In genomic region chr2:134772493-134773169, GRCh38 we compare ENCODE assay signal across 16 cellular contexts. TPM values are rescaled to one million over a fixed set of nuclear protein-coding genes. Genes with fewer than 3 reads are reported as not detected.
"Had no signal": no experiment of that assay in that cellular context is flagged by ENCODE, and none has a peak within 500 bp of the region (broad histone marks: within the 10 kb centered on the region; RNA-seq: fewer than 3 reads in every experiment).

No MANE protein-coding gene starts in this region.

- H3K36me3 Mint-ChIP-seq: activated naive CD8-positive, alpha-beta T cell treated with anti-CD3 and anti-CD28 coated beads for 36 hours; brain; naive B cell; stimulated activated effector memory CD8-positive, alpha-beta T cell treated with anti-CD3 and anti-CD28 coated beads, Interleukin-12 subunit alpha, Interleukin-12 subunit beta, amount 100 ng/mL, for 72 hours had no signal

- H3K36me3 ChIP-seq: pancreas had no signal

- H3K4me3 ChIP-seq: coronary artery, pancreas had no signal

- H3K27me3 Mint-ChIP-seq: activated naive CD8-positive, alpha-beta T cell treated with anti-CD3 and anti-CD28 coated beads for 36 hours had no signal

- DNase-seq: activated CD4-positive, alpha-beta T cell treated with anti-CD3 and anti-CD28 coated beads, Interleukin-2, amount 50 U/mL, for 1 hour; activated CD8-positive, alpha-beta memory T cell treated with anti-CD3 and anti-CD28 coated beads for 24 hours; activated naive CD8-positive, alpha-beta T cell treated with anti-CD3 and anti-CD28 coated beads for 36 hours; foreskin melanocyte; head of caudate nucleus; naive B cell; stimulated activated CD4-positive, alpha-beta T cell treated with anti-CD3 and anti-CD28 coated beads, Interleukin-12 subunit alpha, Interleukin-12 subunit beta, amount 100 ng/mL, for 4 hours had no signal

- H3K27ac ChIP-seq: coronary artery had no signal

- H3K27ac Mint-ChIP-seq: activated naive CD8-positive, alpha-beta T cell treated with anti-CD3 and anti-CD28 coated beads for 36 hours; brain; naive B cell; stimulated activated effector memory CD8-positive, alpha-beta T cell treated with anti-CD3 and anti-CD28 coated beads, Interleukin-12 subunit alpha, Interleukin-12 subunit beta, amount 100 ng/mL, for 72 hours; T-helper 2 cell treated with Interferon-gamma antibody and Interleukin-4, amounts not matched to agents 5 μg/mL and 100 μg/mL, for 36 hours had no signal

- ATAC-seq: activated CD4-positive, CD25-positive, alpha-beta regulatory T cell treated with anti-CD3 and anti-CD28 coated beads, Interleukin-2, amount 50 U/mL, for 24 hours; left lobe of liver; stimulated activated effector memory CD8-positive, alpha-beta T cell treated with anti-CD3 and anti-CD28 coated beads, Interleukin-12 subunit alpha, Interleukin-12 subunit beta, amount 100 ng/mL, for 72 hours had no signal

- H3K27me3 ChIP-seq: pancreas had no signal

- H3K4me1 Mint-ChIP-seq: central memory CD8-positive, alpha-beta T cell had no signal

- H3K4me3 Mint-ChIP-seq: activated naive CD8-positive, alpha-beta T cell treated with anti-CD3 and anti-CD28 coated beads for 36 hours; brain; central memory CD8-positive, alpha-beta T cell; naive B cell; stimulated activated effector memory CD8-positive, alpha-beta T cell treated with anti-CD3 and anti-CD28 coated beads, Interleukin-12 subunit alpha, Interleukin-12 subunit beta, amount 100 ng/mL, for 72 hours; T-helper 2 cell treated with Interferon-gamma antibody and Interleukin-4, amounts not matched to agents 5 μg/mL and 100 μg/mL, for 36 hours had no signal

- H3K9me3 ChIP-seq: pancreas had no signal

- H3K9me3 Mint-ChIP-seq: activated naive CD8-positive, alpha-beta T cell treated with anti-CD3 and anti-CD28 coated beads for 36 hours; central memory CD8-positive, alpha-beta T cell; stimulated activated effector memory CD8-positive, alpha-beta T cell treated with anti-CD3 and anti-CD28 coated beads, Interleukin-12 subunit alpha, Interleukin-12 subunit beta, amount 100 ng/mL, for 72 hours; T-helper 2 cell treated with Interferon-gamma antibody and Interleukin-4, amounts not matched to agents 5 μg/mL and 100 μg/mL, for 36 hours had no signal

RNA-seq across cellular contexts. Expression of gene TMEM163, which starts 53.8 kb away (rescaled TPM):
- total RNA-seq: activated naive CD8-positive, alpha-beta T cell treated with anti-CD3 and anti-CD28 coated beads for 36 hours; lung microvascular endothelial cell had no signal
